10 cellular contexts compared by ENCODE assay signal in genomic region chr17:10046786-10047609, GRCh38.
DNase-seq lines count a peak whose midpoint lies in the region; ATAC-seq and TF ChIP-seq lines count a peak whose summit lies in the region.
"Had no signal": no experiment of that assay in that cellular context is flagged by ENCODE, and none has a peak within 500 bp of the region (broad histone marks: within the 10 kb centered on the region; RNA-seq: fewer than 3 reads in every experiment).

No MANE protein-coding gene starts in this region.

- peak; percentile 49 for ATAC-seq in GM18517 (IDR thresholded peaks at IDR 0.05; ENCODE audit: unreplicated experiment)
- ATAC-seq in GM21526 (IDR thresholded peaks at IDR 0.05; ENCODE audit: low FRiP score, unreplicated experiment): peak; percentile 54
- peak; percentile 47 for ATAC-seq in HG03354 (IDR thresholded peaks at IDR 0.05; ENCODE audit: poor library complexity, severe bottlenecking, unreplicated experiment)
- peak; percentile 72 to 80 (median 79) for ATAC-seq in natural killer cell

- intact Hi-C loops in natural killer cell (cut with micrococcal nuclease): loop anchor here (2.0 to 5.0 kb wide), 2 partner anchors 16 to 35 kb away; no protein-coding TSS in a partner anchor

- H3K27me3 Mint-ChIP-seq in natural killer cell (ENCODE audit: low read depth in 2 of 2): no peaks in the 10 kb centered on the region

- peak overlapping the region; percentile 80 to 87 for H3K27ac Mint-ChIP-seq in natural killer cell

- DNase-seq in natural killer cell (peak; percentile 20), NCI-H2227 treated with DMSO at 0.1 percent for 48 hours (lab: John Stamatoyannopoulos, UW) (no peak), iPS-NIHi11 (ENCODE audit: low spot score) (no peak), HT-29 (ENCODE audit: low spot score) (no peak), substantia nigra (lab: John Stamatoyannopoulos, UW) (no peak)
- DNase-seq: NCI-H187 treated with DMSO at 0.1 percent for 48 hours, SIG-M5 had no signal

- no peak overlapping the region for H3K27ac ChIP-seq in substantia nigra (ENCODE audit: low read depth, low read length, poor library complexity, severe bottlenecking)

- H3K9me3 Mint-ChIP-seq in natural killer cell: no peaks in the 10 kb centered on the region

- no peaks in the 10 kb centered on the region for H3K36me3 Mint-ChIP-seq in natural killer cell

- peaks cover 75 to 82% of the 10 kb centered on the region in 2 donors for H3K4me1 Mint-ChIP-seq in natural killer cell

- peak overlapping the region; percentile 85 for H3K4me3 Mint-ChIP-seq in natural killer cell

- TF ChIP-seq CTCF in natural killer cell (IDR thresholded peaks at IDR 0.05): peak; percentile 12
